14 cellular contexts compared by ENCODE assay signal in genomic region chr13:105665284-105665683, GRCh38.
DNase-seq lines count a peak whose midpoint lies in the region; ATAC-seq, FAIRE-seq and TF ChIP-seq lines count a peak whose summit lies in the region.
"Had no signal": no experiment of that assay in that cellular context is flagged by ENCODE, and none has a peak within 500 bp of the region (broad histone marks: within the 10 kb centered on the region; RNA-seq: fewer than 3 reads in every experiment).

No MANE protein-coding gene starts in this region.

- H3K79me1 ChIP-seq in neuronal stem cell (ENCODE audit: low read depth, low read length): no peaks in the 10 kb centered on the region

- no peak overlapping the region for H2BK5ac ChIP-seq in neuronal stem cell (ENCODE audit: low read length)

- H4K91ac ChIP-seq in neuronal stem cell (ENCODE audit: low read depth, low read length, poor library complexity): no peak overlapping the region

- no peak for ATAC-seq in GM21576 (IDR thresholded peaks at IDR 0.05; ENCODE audit: unreplicated experiment)
- ATAC-seq: WTC11 had no signal

- no peak overlapping the region for H3K18ac ChIP-seq in neuronal stem cell (ENCODE audit: low read length)

- H2BK120ac ChIP-seq in neuronal stem cell (ENCODE audit: low read depth, low read length): no peak overlapping the region

- H3K9ac ChIP-seq in neuronal stem cell (ENCODE audit: low read depth, low read length, poor library complexity): no peak overlapping the region

- no peaks in the 10 kb centered on the region for H3K9me3 ChIP-seq in neuronal stem cell (replicated peaks in 1 of 2; ENCODE audit: control insufficient read depth in 2 of 2, insufficient read depth in 1 of 2, low read depth in 1 of 2, low read length in 2 of 2)

- H2BK15ac ChIP-seq in neuronal stem cell (ENCODE audit: low read length): no peak overlapping the region

- no CpG with 5 or more reads among the region's 1 CpG for WGBS in neuronal stem cell (ENCODE audit: extremely low coverage in 2 of 2, insufficient read length in 2 of 2, insufficient replicate concordance in 1 of 2), 2 donors

- H3K4me2 ChIP-seq in neuronal stem cell (ENCODE audit: insufficient read depth, low read length, poor library complexity, severe bottlenecking): no peak overlapping the region

- H3K4me1 ChIP-seq in neuronal stem cell (ENCODE audit: control insufficient read depth in 2 of 2, insufficient read depth in 1 of 2, low read depth in 1 of 2, low read length in 2 of 2): peaks cover 2 to 5% of the 10 kb centered on the region in 2 donors

- H2AFZ ChIP-seq in neuronal stem cell (ENCODE audit: low read length): peak overlapping the region; percentile 4

- no peak for FAIRE-seq in RCC 7860 (lab: Jason Lieb, UNC)

- no peak overlapping the region for H3K14ac ChIP-seq in neuronal stem cell (ENCODE audit: low read length)

- no peak overlapping the region for H3K4ac ChIP-seq in neuronal stem cell (ENCODE audit: low read length)

- no peaks in the 10 kb centered on the region for H3K36me3 ChIP-seq in neuronal stem cell (replicated peaks in 1 of 2; ENCODE audit: control insufficient read depth in 2 of 2, insufficient read depth in 2 of 2, low read length in 2 of 2)

- peak; percentile 10 for DNase-seq in Daoy (ENCODE audit: low read depth)
- DNase-seq in RCC 7860 (ENCODE audit: low spot score): peak; percentile 67
- DNase-seq in choroid plexus epithelial cell (ENCODE audit: low read depth): peak; percentile 60
- no peak for DNase-seq in neuronal stem cell (ENCODE audit: low spot score)
- DNase-seq in coronary artery (ENCODE audit: low spot score): no peak
- no peak for DNase-seq in stimulated activated naive CD4-positive, alpha-beta T cell treated with Interleukin-2 at 50 U/mL for 16 hours (lab: John Stamatoyannopoulos, UW)
- no peak for DNase-seq in NCI-H1694 (lab: John Stamatoyannopoulos, UW)
- DNase-seq: AML-193, NCI-H1105, NCI-H2171 treated with DMSO at 0.1 percent for 48 hours, NCI-H82, T-helper 1 cell had no signal

- no peak overlapping the region for H3K27ac ChIP-seq in neuronal stem cell (replicated peaks; ENCODE audit: low read length)
- H3K27ac ChIP-seq in coronary artery: no peak overlapping the region

- no peak overlapping the region for H4K8ac ChIP-seq in neuronal stem cell (ENCODE audit: low read depth, low read length)

- TF ChIP-seq CTCF in choroid plexus epithelial cell (conservative IDR thresholded peaks at IDR 0.05; ENCODE audit: low read depth, low read length) (no peak), coronary artery (IDR thresholded peaks at IDR 0.05) (no peak)

- no peak overlapping the region for H3K23ac ChIP-seq in neuronal stem cell (ENCODE audit: low read depth, low read length, poor library complexity)

- H3K4me3 ChIP-seq in choroid plexus epithelial cell (ENCODE audit: low read depth, low read length) (no peak overlapping the region), neuronal stem cell (ENCODE audit: low read length in 2 of 2) (no peak overlapping the region), coronary artery (no peak overlapping the region)

- H2AK5ac ChIP-seq in neuronal stem cell (ENCODE audit: low read depth, low read length): no peak overlapping the region

- H2BK12ac ChIP-seq in neuronal stem cell (ENCODE audit: low read length): no peak overlapping the region

- H3K27me3 ChIP-seq in neuronal stem cell (ENCODE audit: control insufficient read depth in 3 of 3, insufficient read depth in 3 of 3, low read depth in 1 of 3, low read length in 3 of 3): no peaks in the 10 kb centered on the region

Comparison
In these comparisons a context has a peak if more than half of its experiments do, and no peak if none do; other contexts are left out.
1. DNase-seq: peak in Daoy (single experiment), RCC 7860 (single experiment) and choroid plexus epithelial cell (single experiment); none in neuronal stem cell (single experiment), coronary artery (single experiment), stimulated activated naive CD4-positive, alpha-beta T cell treated with Interleukin-2 at 50 U/mL for 16 hours (single experiment) and NCI-H1694 (single experiment).